In the genomic region with DNA sequence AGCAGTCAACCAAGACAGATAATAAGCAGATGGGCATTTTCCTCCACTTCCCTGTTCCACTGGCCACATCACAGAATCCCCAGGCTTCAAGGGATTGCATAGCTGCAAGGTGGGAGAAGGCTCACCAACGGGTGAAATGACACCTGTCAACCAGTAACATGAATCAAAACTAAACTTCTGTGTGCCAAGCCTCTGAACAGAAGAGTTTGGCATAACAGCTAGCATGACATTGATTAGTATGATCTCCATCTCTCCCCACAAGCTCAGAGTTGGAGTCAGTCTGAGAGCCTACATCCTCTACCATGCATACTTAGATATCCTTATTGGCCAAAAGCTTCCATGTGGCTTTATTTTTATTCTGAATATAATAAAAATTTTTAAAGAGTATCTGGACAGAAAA, we compare ENCODE assay signal across 18 cellular contexts.
"Had no signal": no experiment of that assay in that cellular context is flagged by ENCODE, and none has a peak within 500 bp of the region (broad histone marks: within the 10 kb centered on the region; RNA-seq: fewer than 3 reads in every experiment).

No MANE protein-coding gene starts in this region.

- H3K27me3 ChIP-seq: neutrophil, tibial artery, upper lobe of left lung, uterus had no signal

- FAIRE-seq: colon, frontal cortex, islet of Langerhans, small intestine had no signal

- H3K4me3 Mint-ChIP-seq: endodermal cell; naive thymus-derived CD8-positive, alpha-beta T cell had no signal

- H3K4me3 ChIP-seq: heart right ventricle, tibial artery, upper lobe of left lung, uterus had no signal

- DNase-seq: effector CD4-positive, alpha-beta T cell; endodermal cell; heart right ventricle; hypothalamus; mammary epithelial cell; naive thymus-derived CD8-positive, alpha-beta T cell; posterior cingulate gyrus; small intestine; stimulated activated CD4-positive, alpha-beta T cell treated with anti-CD3 and anti-CD28 coated beads, Interleukin-12 subunit alpha, Interleukin-12 subunit beta, amount 100 ng/mL, for 4 hours; stimulated activated naive CD4-positive, alpha-beta T cell treated with Interleukin-2 at 50 U/mL for 16 hours; tibial artery; upper lobe of left lung; uterus had no signal

- H3K27ac ChIP-seq: heart right ventricle, neutrophil, tibial artery, upper lobe of left lung, uterus had no signal

- H3K36me3 ChIP-seq: heart right ventricle, neutrophil, tibial artery, upper lobe of left lung, uterus had no signal

- H3K27ac Mint-ChIP-seq: endodermal cell had no signal

- H3K9me3 ChIP-seq: neutrophil, tibial artery, upper lobe of left lung, uterus had no signal

- ATAC-seq: heart right ventricle; left lobe of liver; naive thymus-derived CD8-positive, alpha-beta T cell had no signal

- H3K4me1 ChIP-seq: tibial artery, upper lobe of left lung, uterus had no signal
